In genomic region chr5:56950626-56951130, GRCh38 we compare ENCODE assay signal across 8 cellular contexts. TPM values are rescaled to one million over a fixed set of nuclear protein-coding genes. Genes with fewer than 3 reads are reported as not detected.
DNase-seq lines count a peak whose midpoint lies in the region; ATAC-seq and TF ChIP-seq lines count a peak whose summit lies in the region.

No MANE protein-coding gene starts in this region.

- 0 to 1% (median 1%) methylated on average over 34 of the region's 34 CpGs for WGBS in ovary, 3 donors

- TF ChIP-seq EP300 in ovary (IDR thresholded peaks at IDR 0.05), result no peak

- H3K36me3 ChIP-seq in cardiac muscle cell, result peaks cover 19% of the 10 kb centered on the region
- no peaks in the 10 kb centered on the region for H3K36me3 ChIP-seq in ovary

- H3K4me1 Mint-ChIP-seq in activated naive CD8-positive, alpha-beta T cell treated with anti-CD3 and anti-CD28 coated beads, Interleukin-2, amount 50 U/mL, for 24 hours, result peaks cover 23% of the 10 kb centered on the region

- peak overlapping the region; percentile 79 for H3K4me3 ChIP-seq in AG09309 (ENCODE audit: control insufficient read depth, low read depth, low read length)
- H3K4me3 ChIP-seq in cardiac muscle cell, result peak overlapping the region; percentile 84
- H3K4me3 ChIP-seq in ovary, result peak overlapping the region; percentile 90

- TF ChIP-seq POLR2A in ovary (IDR thresholded peaks at IDR 0.05), result peak; percentile 8

- no peaks in the 10 kb centered on the region for H3K9me3 Mint-ChIP-seq in activated naive CD8-positive, alpha-beta T cell treated with anti-CD3 and anti-CD28 coated beads, Interleukin-2, amount 50 U/mL, for 24 hours

- peaks cover 16% of the 10 kb centered on the region for H3K36me3 Mint-ChIP-seq in activated naive CD8-positive, alpha-beta T cell treated with anti-CD3 and anti-CD28 coated beads, Interleukin-2, amount 50 U/mL, for 24 hours (ENCODE audit: low read depth)

- H3K4me3 Mint-ChIP-seq in activated naive CD8-positive, alpha-beta T cell treated with anti-CD3 and anti-CD28 coated beads, Interleukin-2, amount 50 U/mL, for 24 hours, result peak overlapping the region; percentile 90

- peaks cover 24% of the 10 kb centered on the region for H3K27me3 Mint-ChIP-seq in activated naive CD8-positive, alpha-beta T cell treated with anti-CD3 and anti-CD28 coated beads, Interleukin-2, amount 50 U/mL, for 24 hours

- peak overlapping the region; percentile 77 for H3K27ac Mint-ChIP-seq in activated naive CD8-positive, alpha-beta T cell treated with anti-CD3 and anti-CD28 coated beads, Interleukin-2, amount 50 U/mL, for 24 hours

- DNase-seq in AG09309 (ENCODE audit: low read depth) (peak; percentile 21), SW 1271 (lab: John Stamatoyannopoulos, UW) (peak; percentile 32 to 82), cardiac muscle cell (ENCODE audit: low read depth in 1 of 2, low spot score in 1 of 2) (peak; percentile 72 to 86), ovary (peak; percentile 76 to 87 (median 80)), ureter (ENCODE audit: low spot score) (peak; percentile 63)
- peak; percentile 62 for DNase-seq in activated naive CD8-positive, alpha-beta T cell treated with anti-CD3 and anti-CD28 coated beads, Interleukin-2, amount 50 U/mL, for 24 hours

- intact Hi-C loops in ovary (cut with DNase I), result loop anchor here in 2 of 4 donors (2.0 to 10.0 kb wide), 3 partner anchors 40 to 274 kb away; partner anchors contain the start of gene GPBP1 (in 1 of the 2)

- ATAC-seq in GM18909 (IDR thresholded peaks at IDR 0.05; ENCODE audit: poor library complexity, unreplicated experiment), result peak; percentile 52
- peak; percentile 44 for ATAC-seq in HG03457 (IDR thresholded peaks at IDR 0.05; ENCODE audit: unreplicated experiment)
- peak; percentile 62 for ATAC-seq in activated naive CD8-positive, alpha-beta T cell treated with anti-CD3 and anti-CD28 coated beads, Interleukin-2, amount 50 U/mL, for 24 hours

- H3K4me1 ChIP-seq in cardiac muscle cell (ENCODE audit: low read depth) (peaks cover 8% of the 10 kb centered on the region), ovary (ENCODE audit: insufficient read depth) (peaks cover 5% of the 10 kb centered on the region)

- TF ChIP-seq CTCF in AG09309 (IDR thresholded peaks at IDR 0.05; ENCODE audit: control insufficient read depth, insufficient read depth, low read depth, low read length, missing control alignments) (no peak), cardiac muscle cell (IDR thresholded peaks at IDR 0.05; ENCODE audit: low read depth, low read length) (no peak), ovary (IDR thresholded peaks at IDR 0.05) (no peak)

- H3K27me3 ChIP-seq in cardiac muscle cell, result peaks cover 26% of the 10 kb centered on the region
- no peaks in the 10 kb centered on the region for H3K27me3 ChIP-seq in ovary

- H3K9me3 ChIP-seq in cardiac muscle cell (ENCODE audit: low read depth) (no peaks in the 10 kb centered on the region), ovary (no peaks in the 10 kb centered on the region)

- peak overlapping the region; percentile 99 for H3K27ac ChIP-seq in cardiac muscle cell
- peak overlapping the region; percentile 94 to 100 for H3K27ac ChIP-seq in ovary

RNA-seq across cellular contexts. Expression of gene MIER3, which starts 1.2 kb away (rescaled TPM):
- 16.0 and 17.4 TPM in 2 replicates for total RNA-seq in cardiac muscle cell
- polyA plus RNA-seq in cardiac muscle cell, result 7.2 and 10.7 TPM in 2 replicates
- total RNA-seq in ovary, result 10 to 100 TPM; 28.1 to 57.2 (median 41.0) TPM
- 10 to 100 TPM in 1 of 2 donors, 1 to 10 TPM in 1; 7.9 to 15.1 TPM for polyA plus RNA-seq in ovary
- 22.4 TPM for total RNA-seq in ureter

RNA-seq across cellular contexts. Expression of gene SETD9, which starts 41.3 kb away (rescaled TPM):
- 4.4 and 7.9 TPM in 2 replicates for total RNA-seq in cardiac muscle cell
- polyA plus RNA-seq in cardiac muscle cell, result 18.1 and 24.8 TPM in 2 replicates
- total RNA-seq in ovary, result 1 to 10 TPM; 2.3 to 9.0 (median 7.0) TPM
- 1 to 10 TPM; 6.3 to 7.6 TPM for polyA plus RNA-seq in ovary
- total RNA-seq in ureter, result 8.7 TPM

Comparison
In these comparisons a context has a peak if more than half of its experiments do, and no peak if none do; other contexts are left out.
1. Peak in every context shown above with its lines: DNase-seq, ATAC-seq, H3K4me3 ChIP-seq and H3K27ac ChIP-seq.
2. DNase-seq: peak in every context shown above with its lines; median percentile 80 in ovary; 79 in cardiac muscle cell; 63 in ureter; 62 in activated naive CD8-positive, alpha-beta T cell treated with anti-CD3 and anti-CD28 coated beads, Interleukin-2, amount 50 U/mL, for 24 hours; 57 in SW 1271; 21 in AG09309.